ENCODE assay signal across 8 cellular contexts in genomic region chr17:67246648-67247415, GRCh38. TPM values are rescaled to one million over a fixed set of nuclear protein-coding genes. Genes with fewer than 3 reads are reported as not detected.
DNase-seq lines count a peak whose midpoint lies in the region; ATAC-seq lines count a peak whose summit lies in the region.

No MANE protein-coding gene starts in this region.

- H3K9ac ChIP-seq in ES-I3 (ENCODE audit: low read depth, low read length): peak overlapping the region; percentile 99

- H3K9me3 ChIP-seq in ES-I3 (ENCODE audit: control insufficient read depth, insufficient read depth, low read length): no peaks in the 10 kb centered on the region

- 0 out of 2 replicates have a peak, but pooled peaks cover under 1% of the 10 kb centered on the region for H3K36me3 ChIP-seq in ES-I3 (ENCODE audit: insufficient read depth, low read length)

- intact Hi-C loops in posterior vena cava (cut with DNase I): no loop called here

- peaks cover 15% of the 10 kb centered on the region; the same call in 1 of the 2 replicates for H3K4me1 ChIP-seq in ES-I3 (ENCODE audit: insufficient read depth, low read length)

- peak; percentile 39 for DNase-seq in HuH-7 (ENCODE audit: low spot score)
- DNase-seq in activated T-cell treated with anti-CD3 and anti-CD28 coated beads for 4 hours: peak; percentile 7
- peak; percentile 30 for DNase-seq in germinal center (ENCODE audit: low spot score)
- peak; percentile 92 for DNase-seq in renal cortical epithelial cell (ENCODE audit: low read depth)
- no peak for DNase-seq in posterior vena cava (ENCODE audit: low spot score)

- peak; percentile 70 for ATAC-seq in GM21528 (IDR thresholded peaks at IDR 0.05; ENCODE audit: low FRiP score, unreplicated experiment)
- no peak for ATAC-seq in HG02970 (IDR thresholded peaks at IDR 0.05; ENCODE audit: low FRiP score, unreplicated experiment)

RNA-seq across cellular contexts. Expression of gene HELZ, which starts 1.8 kb away (rescaled TPM):
- total RNA-seq in renal cortical epithelial cell (21.7 and 88.9 TPM in 2 replicates), posterior vena cava (10 to 100 TPM; 52.3 to 53.5 TPM)
